ENCODE assay signal across 16 cellular contexts in the genomic region with DNA sequence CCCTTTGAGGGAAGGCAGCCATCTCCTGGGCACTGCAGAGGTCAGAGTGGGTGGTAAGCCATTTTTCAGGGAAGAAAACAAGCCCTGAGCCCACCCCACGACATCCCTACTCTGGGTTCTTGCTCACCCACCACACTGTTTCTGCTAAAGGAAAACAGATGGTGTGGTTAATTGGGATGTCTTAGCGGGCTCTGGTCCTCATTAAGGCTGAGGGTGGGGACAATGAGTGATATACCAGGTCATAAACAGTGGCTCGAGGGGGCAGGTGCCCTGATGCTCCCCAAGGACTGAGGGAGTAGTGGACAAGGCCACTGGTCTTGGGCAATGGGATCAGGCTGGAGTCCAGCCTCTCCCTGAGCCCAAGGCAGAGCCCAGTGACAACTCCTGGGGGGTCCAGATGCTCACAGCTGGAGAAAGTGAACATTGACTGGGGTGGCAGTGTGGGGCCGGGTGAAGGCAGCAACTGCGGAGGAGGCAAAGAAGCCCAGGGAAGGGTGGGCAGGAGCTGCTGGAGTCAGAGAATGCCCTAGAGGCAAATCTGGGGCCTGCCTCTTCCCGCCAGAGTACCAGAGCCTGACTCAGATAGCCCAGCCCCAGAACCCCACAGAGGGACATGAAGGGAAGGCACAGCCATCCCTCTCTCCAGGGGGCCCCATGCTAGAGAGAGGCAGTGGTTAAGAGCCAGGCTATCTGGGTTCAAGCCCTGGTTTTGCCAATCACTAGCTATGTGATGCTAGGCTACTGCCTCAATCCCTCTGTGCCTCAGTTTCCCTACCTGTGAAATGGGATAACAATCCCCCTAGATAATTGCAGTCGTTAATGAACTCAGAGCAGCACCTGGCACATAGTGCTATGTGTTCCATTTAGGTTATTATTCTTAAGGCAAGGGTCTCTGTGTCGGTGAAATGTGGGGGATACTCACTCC.
DNase-seq lines count a peak whose midpoint lies in the region; ATAC-seq, FAIRE-seq and TF ChIP-seq lines count a peak whose summit lies in the region.
"Had no signal": no experiment of that assay in that cellular context is flagged by ENCODE, and none has a peak within 500 bp of the region (broad histone marks: within the 10 kb centered on the region; RNA-seq: fewer than 3 reads in every experiment).

No MANE protein-coding gene starts in this region.

- no peak overlapping the region for H3K4me3 Mint-ChIP-seq in astrocyte (ENCODE audit: unreplicated experiment)
- no peak overlapping the region for H3K4me3 Mint-ChIP-seq in stimulated activated effector memory CD8-positive, alpha-beta T cell treated with anti-CD3 and anti-CD28 coated beads, Interleukin-12 subunit alpha, Interleukin-12 subunit beta, amount 100 ng/mL, for 72 hours
- H3K4me3 Mint-ChIP-seq: activated CD8-positive, alpha-beta T cell treated with anti-CD3 and anti-CD28 coated beads, Interleukin-2, amount 10 ng/mL, durations not matched to agents 7 days and 5 days; activated naive CD8-positive, alpha-beta T cell had no signal

- H3K4me3 ChIP-seq in astrocyte (ENCODE audit: insufficient read depth, low read depth, low read length) (no peak overlapping the region), heart right ventricle (no peak overlapping the region)
- no peak overlapping the region for H3K4me3 ChIP-seq in effector memory CD4-positive, alpha-beta T cell (ENCODE audit: insufficient read depth, low read depth, low read length, poor library complexity, severe bottlenecking)
- H3K4me3 ChIP-seq: coronary artery, upper lobe of right lung had no signal

- peaks cover 56% of the 10 kb centered on the region for H3K4me1 Mint-ChIP-seq in astrocyte (ENCODE audit: low read depth, unreplicated experiment)
- peaks cover 16% of the 10 kb centered on the region for H3K4me1 Mint-ChIP-seq in stimulated activated effector memory CD8-positive, alpha-beta T cell treated with anti-CD3 and anti-CD28 coated beads, Interleukin-12 subunit alpha, Interleukin-12 subunit beta, amount 100 ng/mL, for 72 hours

- H3K27me3 ChIP-seq in astrocyte (ENCODE audit: insufficient read depth, low read length) (no peaks in the 10 kb centered on the region), heart right ventricle (no peaks in the 10 kb centered on the region)
- H3K27me3 ChIP-seq in effector memory CD4-positive, alpha-beta T cell (replicated peaks; ENCODE audit: control insufficient read depth, insufficient read depth, low read length, poor library complexity, severe bottlenecking): no peaks in the 10 kb centered on the region
- H3K27me3 ChIP-seq: upper lobe of right lung had no signal

- H3K27ac ChIP-seq in astrocyte (ENCODE audit: low read depth, low read length) (peak overlapping the region; percentile 65), heart right ventricle (peak overlapping the region in 7 of 10 donors; percentile 4 to 77 (median 22))
- H3K27ac ChIP-seq in effector memory CD4-positive, alpha-beta T cell (ENCODE audit: insufficient read depth, low read length, poor library complexity, severe bottlenecking): no peak overlapping the region
- H3K27ac ChIP-seq: 22Rv1, coronary artery, KMS-11, upper lobe of right lung had no signal

- H3K9me3 Mint-ChIP-seq in astrocyte (ENCODE audit: unreplicated experiment): peaks cover 8% of the 10 kb centered on the region
- no peaks in the 10 kb centered on the region for H3K9me3 Mint-ChIP-seq in stimulated activated effector memory CD8-positive, alpha-beta T cell treated with anti-CD3 and anti-CD28 coated beads, Interleukin-12 subunit alpha, Interleukin-12 subunit beta, amount 100 ng/mL, for 72 hours

- no peaks in the 10 kb centered on the region for H3K79me2 ChIP-seq in astrocyte (ENCODE audit: insufficient read depth, low read length)

- no peak for FAIRE-seq in astrocyte (lab: Jason Lieb, UNC)

- ATAC-seq in Right ventricle myocardium inferior: no peak
- ATAC-seq in heart right ventricle: no peak
- no peak for ATAC-seq in stimulated activated effector memory CD8-positive, alpha-beta T cell treated with anti-CD3 and anti-CD28 coated beads, Interleukin-12 subunit alpha, Interleukin-12 subunit beta, amount 100 ng/mL, for 72 hours
- ATAC-seq: activated CD8-positive, alpha-beta T cell treated with anti-CD3 and anti-CD28 coated beads, Interleukin-2, amount 10 ng/mL, durations not matched to agents 7 days and 5 days; upper lobe of right lung had no signal

- no peaks in the 10 kb centered on the region for H3K27me3 Mint-ChIP-seq in astrocyte (ENCODE audit: low read depth, unreplicated experiment)

- in situ Hi-C loops in KBM-7 (cut with MboI; ENCODE audit: low pct_unique_long_range_greater_than_20kb, low sequenced_read_pairs): no loop called here

- H3K36me3 ChIP-seq in astrocyte (ENCODE audit: insufficient read depth, low read length) (no peaks in the 10 kb centered on the region), heart right ventricle (no peaks in the 10 kb centered on the region)
- H3K36me3 ChIP-seq in effector memory CD4-positive, alpha-beta T cell (ENCODE audit: control insufficient read depth, insufficient read depth, low read length): no peaks in the 10 kb centered on the region
- H3K36me3 ChIP-seq: upper lobe of right lung had no signal

- 75 to 84% methylated on average over 8 of the region's 8 CpGs for WGBS in heart right ventricle, 2 donors

- TF ChIP-seq CTCF in astrocyte (IDR thresholded peaks at IDR 0.05; ENCODE audit: insufficient read depth, low read depth, low read length): no peak
- no peak for TF ChIP-seq CTCF in heart right ventricle (IDR thresholded peaks at IDR 0.05)

- H3K9me3 ChIP-seq in astrocyte (ENCODE audit: insufficient read depth, low read depth, low read length): no peaks in the 10 kb centered on the region
- peaks cover 0 to 3% (median 0%) of the 10 kb centered on the region in 11 donors for H3K9me3 ChIP-seq in heart right ventricle
- no peaks in the 10 kb centered on the region for H3K9me3 ChIP-seq in effector memory CD4-positive, alpha-beta T cell (ENCODE audit: control insufficient read depth, low read length)
- H3K9me3 ChIP-seq: upper lobe of right lung had no signal

- no peak overlapping the region for H3K27ac Mint-ChIP-seq in astrocyte (ENCODE audit: unreplicated experiment)
- H3K27ac Mint-ChIP-seq in stimulated activated effector memory CD8-positive, alpha-beta T cell treated with anti-CD3 and anti-CD28 coated beads, Interleukin-12 subunit alpha, Interleukin-12 subunit beta, amount 100 ng/mL, for 72 hours: peak overlapping the region; percentile 38
- H3K27ac Mint-ChIP-seq: activated CD8-positive, alpha-beta T cell treated with anti-CD3 and anti-CD28 coated beads, Interleukin-2, amount 10 ng/mL, durations not matched to agents 7 days and 5 days; activated naive CD8-positive, alpha-beta T cell had no signal

- peak overlapping the region; percentile 36 for H3K9ac ChIP-seq in astrocyte (ENCODE audit: low read length)
- H3K9ac ChIP-seq: KMS-11 had no signal

- H4K20me1 ChIP-seq in astrocyte (ENCODE audit: insufficient read depth, low read length): no peaks in the 10 kb centered on the region

- H3K36me3 Mint-ChIP-seq in astrocyte (ENCODE audit: low read depth, unreplicated experiment): no peaks in the 10 kb centered on the region
- no peaks in the 10 kb centered on the region for H3K36me3 Mint-ChIP-seq in stimulated activated effector memory CD8-positive, alpha-beta T cell treated with anti-CD3 and anti-CD28 coated beads, Interleukin-12 subunit alpha, Interleukin-12 subunit beta, amount 100 ng/mL, for 72 hours

- H3K4me2 ChIP-seq in astrocyte (ENCODE audit: low read length): peak overlapping the region; percentile 66
- H3K4me2 ChIP-seq: KMS-11 had no signal

- peak; percentile 46 for DNase-seq in Right ventricle myocardium inferior (ENCODE audit: missing footprints)
- no peak for DNase-seq in cardiac septum (ENCODE audit: low spot score)
- peak; percentile 60 for DNase-seq in astrocyte (ENCODE audit: low read depth)
- DNase-seq in heart right ventricle: no peak
- DNase-seq in stimulated activated effector memory CD8-positive, alpha-beta T cell treated with anti-CD3 and anti-CD28 coated beads, Interleukin-12 subunit alpha, Interleukin-12 subunit beta, amount 100 ng/mL, for 72 hours (ENCODE audit: low spot score in 2 of 2): no peak
- no peak for DNase-seq in effector memory CD4-positive, alpha-beta T cell
- no peak for DNase-seq in SIG-M5 treated with dmso at 0.1 percent for 504 hours (lab: John Stamatoyannopoulos, UW; ENCODE audit: unreplicated experiment)
- no peak for DNase-seq in KBM-7
- DNase-seq: activated CD8-positive, alpha-beta T cell treated with anti-CD3 and anti-CD28 coated beads, Interleukin-2, amount 10 ng/mL, durations not matched to agents 7 days and 5 days; NCI-H2107; T1000; upper lobe of right lung had no signal

- H3K4me1 ChIP-seq in astrocyte (ENCODE audit: insufficient read depth, low read length) (peaks cover 86% of the 10 kb centered on the region), heart right ventricle (peaks cover 25 to 88% (median 66%) of the 10 kb centered on the region in 9 donors)
- H3K4me1 ChIP-seq in effector memory CD4-positive, alpha-beta T cell (ENCODE audit: control insufficient read depth, insufficient read depth, low read length, poor library complexity, severe bottlenecking): no peaks in the 10 kb centered on the region

- intact Hi-C loops in Right ventricle myocardium inferior (cut with DNase I) (no loop called here), cardiac septum (cut with DNase I) (no loop called here), heart right ventricle (cut with DNase I) (no loop called here)

- peak overlapping the region; percentile 27 for H2AFZ ChIP-seq in astrocyte (ENCODE audit: low read depth, low read length)

Comparison
In these comparisons a context has a peak if more than half of its experiments do, and no peak if none do; other contexts are left out.
1. DNase-seq: peak in Right ventricle myocardium inferior (single experiment) and astrocyte (single experiment); none in cardiac septum (single experiment), heart right ventricle (0 of 2), stimulated activated effector memory CD8-positive, alpha-beta T cell treated with anti-CD3 and anti-CD28 coated beads, Interleukin-12 subunit alpha, Interleukin-12 subunit beta, amount 100 ng/mL, for 72 hours (0 of 2), effector memory CD4-positive, alpha-beta T cell (0 of 3), SIG-M5 treated with dmso at 0.1 percent for 504 hours (single experiment) and KBM-7 (single experiment).